Comparison of ENCODE assay signal across 21 cellular contexts in the genomic region with DNA sequence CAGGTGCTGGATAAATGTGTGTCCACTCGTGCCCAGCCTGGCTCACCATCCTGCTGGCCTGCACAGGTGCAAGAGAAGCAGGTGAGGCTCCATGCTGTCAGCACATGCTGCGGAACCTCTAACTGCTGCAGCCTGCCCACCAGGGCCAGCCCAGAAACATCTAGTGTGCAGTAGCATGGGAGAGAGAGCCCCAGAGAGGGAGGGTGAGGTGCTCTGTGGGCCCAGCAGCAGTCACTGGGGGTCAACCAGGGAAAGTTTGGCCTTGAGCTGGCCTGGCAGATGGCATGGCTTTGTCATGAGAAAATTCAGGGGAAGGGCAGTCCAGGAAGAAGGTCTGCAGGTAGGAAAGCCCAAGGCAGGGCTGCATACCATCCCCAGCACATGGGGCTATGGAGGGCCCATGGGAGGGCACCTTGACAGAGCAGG. TPM values are rescaled to one million over a fixed set of nuclear protein-coding genes. Genes with fewer than 3 reads are reported as not detected.
DNase-seq lines count a peak whose midpoint lies in the region; TF ChIP-seq lines count a peak whose summit lies in the region.
"Had no signal": no experiment of that assay in that cellular context is flagged by ENCODE, and none has a peak within 500 bp of the region (broad histone marks: within the 10 kb centered on the region; RNA-seq: fewer than 3 reads in every experiment).

No MANE protein-coding gene starts in this region.

- POLR2A ChIA-PET in CD8-positive, alpha-beta memory T cell (lab: Charles Lee) = no interaction called here

- peaks cover 0 to 2% (median 0%) of the 10 kb centered on the region in 5 donors for H3K9me3 Mint-ChIP-seq in CD8-positive, alpha-beta memory T cell
- H3K9me3 Mint-ChIP-seq: HFFc6 had no signal

- no peaks in the 10 kb centered on the region for H3K27me3 ChIP-seq in colonic mucosa
- no peaks in the 10 kb centered on the region for H3K27me3 ChIP-seq in CD8-positive, alpha-beta memory T cell (ENCODE audit: insufficient read depth, low read length, poor library complexity, severe bottlenecking)

- H3K4me1 Mint-ChIP-seq in CD8-positive, alpha-beta memory T cell = no peaks in the 10 kb centered on the region

- H3K27ac ChIP-seq in colonic mucosa = no peak overlapping the region
- no peak overlapping the region for H3K27ac ChIP-seq in CD8-positive, alpha-beta memory T cell (ENCODE audit: low read depth, low read length)

- peaks cover 17 to 37% of the 10 kb centered on the region in 2 donors for H3K27me3 Mint-ChIP-seq in CD8-positive, alpha-beta memory T cell

- TF ChIP-seq CTCF in GM13976 (IDR thresholded peaks at IDR 0.05; ENCODE audit: borderline replicate concordance, control extremely low read depth, extremely low read depth, insufficient read depth, missing control alignments) (no peak), colonic mucosa (IDR thresholded peaks at IDR 0.05) (no peak)

- H3K4me3 ChIP-seq in colonic mucosa = no peak overlapping the region
- H3K4me3 ChIP-seq in CD8-positive, alpha-beta memory T cell (ENCODE audit: low read length) = no peak overlapping the region

- no peak overlapping the region for H3K9ac ChIP-seq in colonic mucosa (ENCODE audit: low read depth in 2 of 2, low read length in 2 of 2)
- H3K9ac ChIP-seq: SK-N-SH had no signal

- DNase-seq in NCI-H146 (lab: John Stamatoyannopoulos, UW) (peak; percentile 30), NCI-H146 treated with DMSO at 0.1 percent for 48 hours (lab: John Stamatoyannopoulos, UW; ENCODE audit: unreplicated experiment) (no peak), GM13976 (ENCODE audit: low spot score) (peak; percentile 10), colonic mucosa (peak; percentile 4), mesenteric fat pad (ENCODE audit: low spot score) (peak; percentile 73), anterior cingulate cortex (lab: John Stamatoyannopoulos, UW) (no peak), middle frontal gyrus (ENCODE audit: extremely low spot score, low spot score) (no peak)
- DNase-seq in CD8-positive, alpha-beta memory T cell = no peak
- DNase-seq: 8988T, GF-D8, H7, HFFc6, Karpas-422, MV-4-11, NCI-H2029, NCI-H2227 treated with DMSO at 0.1 percent for 48 hours, NCI-H510A, NCI-H748 treated with DMSO at 0.1 percent for 48 hours, SIG-M5, SK-N-SH had no signal

- H3K36me3 Mint-ChIP-seq in CD8-positive, alpha-beta memory T cell = no peaks in the 10 kb centered on the region

- H3K36me3 ChIP-seq in colonic mucosa = no peaks in the 10 kb centered on the region
- H3K36me3 ChIP-seq in CD8-positive, alpha-beta memory T cell (ENCODE audit: insufficient read depth, low read length) = no peaks in the 10 kb centered on the region

- H3K9me3 ChIP-seq in colonic mucosa = no peaks in the 10 kb centered on the region
- H3K9me3 ChIP-seq in CD8-positive, alpha-beta memory T cell (ENCODE audit: low read length) = no peaks in the 10 kb centered on the region

- intact Hi-C loops in colonic mucosa (cut with DNase I) = loop anchor here (5.0 to 10.0 kb wide), 3 partner anchors 192 to 500 kb away; partner anchors contain the start of gene PLXNA1

- CTCF ChIA-PET in CD8-positive, alpha-beta memory T cell (lab: Charles Lee) = no interaction called here

- H3K4me3 Mint-ChIP-seq in CD8-positive, alpha-beta memory T cell = no peak overlapping the region
- H3K4me3 Mint-ChIP-seq: HFFc6 had no signal

- in situ Hi-C loops in GM13976 (cut with MboI; ENCODE audit: low sequenced_read_pairs, unreplicated experiment) = no loop called here

- H3K27ac Mint-ChIP-seq in CD8-positive, alpha-beta memory T cell = no peak overlapping the region
- H3K27ac Mint-ChIP-seq: HFFc6 had no signal

- no peaks in the 10 kb centered on the region for H3K4me1 ChIP-seq in colonic mucosa
- H3K4me1 ChIP-seq in CD8-positive, alpha-beta memory T cell (ENCODE audit: insufficient read depth, low read length) = no peaks in the 10 kb centered on the region

RNA-seq across cellular contexts. Expression of gene PRR23E, which starts 18.2 kb away (rescaled TPM):
- total RNA-seq in colonic mucosa = not detected
- total RNA-seq in mesenteric fat pad = not detected
- not detected for total RNA-seq in CD8-positive, alpha-beta memory T cell
- not detected for polyA plus RNA-seq in CD8-positive, alpha-beta memory T cell
- total RNA-seq: H7, HFFc6, M059J had no signal
- polyA plus RNA-seq: SK-N-SH had no signal

Comparison
In these comparisons a context has a peak if more than half of its experiments do, and no peak if none do; other contexts are left out.
1. DNase-seq: peak in NCI-H146 (single experiment), GM13976 (single experiment), colonic mucosa (single experiment) and mesenteric fat pad (single experiment); none in NCI-H146 treated with DMSO at 0.1 percent for 48 hours (single experiment), CD8-positive, alpha-beta memory T cell (0 of 5), anterior cingulate cortex (0 of 58) and middle frontal gyrus (single experiment).